ENCODE assay signal across 1 cellular context in genomic region chr19:14247548-14248471, GRCh38.
A peak's percentile ranks its signal among the peaks of the same experiment; 100 is the strongest.
TF ChIP-seq lines count a peak whose summit lies in the region.

No MANE protein-coding gene starts in this region.

TF ChIP-seq in H1, 55 proteins besides CTCF, POLR2A, EP300 and RAD21:
- 0 out of 2 replicates have a peak, but pooled peaks have one; percentile 37 for TF ChIP-seq TAF1 (IDR thresholded peaks at IDR 0.05; ENCODE audit: low read depth, low read length)
- peak; percentile 49; the same call in 1 of the 2 replicates for TF ChIP-seq SP1 (IDR thresholded peaks at IDR 0.05; ENCODE audit: low read depth, low read length)
- TF ChIP-seq TCF12 (IDR thresholded peaks at IDR 0.05; ENCODE audit: low read depth, low read length): peak; percentile 69; the same call in 1 of the 2 replicates
- TF ChIP-seq KDM1A (IDR thresholded peaks at IDR 0.05; ENCODE audit: borderline replicate concordance, low read length): 0 out of 2 replicates have a peak, but pooled peaks have one; percentile 5
- TF ChIP-seq RBBP5 (IDR thresholded peaks at IDR 0.05; ENCODE audit: borderline replicate concordance, low read depth, low read length): 0 out of 2 replicates have a peak, but pooled peaks have one; percentile 11
- TF ChIP-seq HDAC2 (IDR thresholded peaks at IDR 0.05; ENCODE audit: borderline replicate concordance in 1 of 2, low read depth in 2 of 2, low read length in 2 of 2): 0 out of 4 replicates have a peak, but pooled peaks of 1 of the 2 experiments have one; percentile 46
